Comparison of ENCODE assay signal across 1 cellular context in the genomic region with DNA sequence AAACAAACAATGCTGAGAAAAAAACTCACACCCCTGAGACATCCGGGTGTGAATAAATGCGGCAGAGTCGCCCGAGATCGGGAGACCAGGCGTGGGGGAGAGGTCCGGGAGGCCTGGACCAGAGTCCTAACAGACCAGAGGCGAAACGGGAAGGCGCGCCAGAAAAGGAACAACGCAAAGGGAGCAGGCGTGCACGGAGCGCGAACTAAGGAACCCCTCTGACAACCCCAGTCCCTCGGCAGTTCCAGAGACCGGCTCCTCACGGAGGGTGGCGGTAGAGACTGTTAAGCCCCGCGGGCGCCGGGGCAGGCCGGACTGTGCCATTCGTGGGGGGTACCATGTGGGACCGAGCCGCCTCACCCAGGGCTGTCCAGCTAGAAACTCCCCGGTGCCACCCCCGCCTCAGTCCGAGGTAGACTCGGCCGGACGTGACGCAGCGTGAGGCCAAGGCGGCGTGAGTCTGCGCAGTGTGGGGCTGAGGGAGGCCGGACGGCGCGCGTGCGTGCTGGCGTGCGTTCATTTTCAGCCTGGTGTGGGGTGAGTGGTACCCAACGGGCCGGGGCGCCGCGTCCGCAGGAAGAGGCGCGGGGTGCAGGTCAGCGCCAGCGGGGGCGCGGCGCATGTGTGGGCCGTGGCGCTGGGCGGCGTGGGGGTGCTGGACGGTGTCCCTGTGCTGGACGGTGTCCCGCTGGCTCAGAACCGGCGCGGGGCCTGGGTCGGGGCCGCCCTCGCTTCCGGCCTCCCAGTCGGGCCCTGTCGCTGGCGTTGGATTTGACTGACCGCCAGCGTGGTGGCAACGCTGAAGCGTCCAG.
TF ChIP-seq lines count a peak whose summit lies in the region.

A gene (plus strand): TSS at position 513 of the 812 bp plus-strand sequence. CDS start 1,075 bp downstream, outside the sequence.

TF ChIP-seq in HepG2, 621 proteins besides CTCF, POLR2A, EP300 and RAD21 (continued from another document):
- TF ChIP-seq, protein P1, sequence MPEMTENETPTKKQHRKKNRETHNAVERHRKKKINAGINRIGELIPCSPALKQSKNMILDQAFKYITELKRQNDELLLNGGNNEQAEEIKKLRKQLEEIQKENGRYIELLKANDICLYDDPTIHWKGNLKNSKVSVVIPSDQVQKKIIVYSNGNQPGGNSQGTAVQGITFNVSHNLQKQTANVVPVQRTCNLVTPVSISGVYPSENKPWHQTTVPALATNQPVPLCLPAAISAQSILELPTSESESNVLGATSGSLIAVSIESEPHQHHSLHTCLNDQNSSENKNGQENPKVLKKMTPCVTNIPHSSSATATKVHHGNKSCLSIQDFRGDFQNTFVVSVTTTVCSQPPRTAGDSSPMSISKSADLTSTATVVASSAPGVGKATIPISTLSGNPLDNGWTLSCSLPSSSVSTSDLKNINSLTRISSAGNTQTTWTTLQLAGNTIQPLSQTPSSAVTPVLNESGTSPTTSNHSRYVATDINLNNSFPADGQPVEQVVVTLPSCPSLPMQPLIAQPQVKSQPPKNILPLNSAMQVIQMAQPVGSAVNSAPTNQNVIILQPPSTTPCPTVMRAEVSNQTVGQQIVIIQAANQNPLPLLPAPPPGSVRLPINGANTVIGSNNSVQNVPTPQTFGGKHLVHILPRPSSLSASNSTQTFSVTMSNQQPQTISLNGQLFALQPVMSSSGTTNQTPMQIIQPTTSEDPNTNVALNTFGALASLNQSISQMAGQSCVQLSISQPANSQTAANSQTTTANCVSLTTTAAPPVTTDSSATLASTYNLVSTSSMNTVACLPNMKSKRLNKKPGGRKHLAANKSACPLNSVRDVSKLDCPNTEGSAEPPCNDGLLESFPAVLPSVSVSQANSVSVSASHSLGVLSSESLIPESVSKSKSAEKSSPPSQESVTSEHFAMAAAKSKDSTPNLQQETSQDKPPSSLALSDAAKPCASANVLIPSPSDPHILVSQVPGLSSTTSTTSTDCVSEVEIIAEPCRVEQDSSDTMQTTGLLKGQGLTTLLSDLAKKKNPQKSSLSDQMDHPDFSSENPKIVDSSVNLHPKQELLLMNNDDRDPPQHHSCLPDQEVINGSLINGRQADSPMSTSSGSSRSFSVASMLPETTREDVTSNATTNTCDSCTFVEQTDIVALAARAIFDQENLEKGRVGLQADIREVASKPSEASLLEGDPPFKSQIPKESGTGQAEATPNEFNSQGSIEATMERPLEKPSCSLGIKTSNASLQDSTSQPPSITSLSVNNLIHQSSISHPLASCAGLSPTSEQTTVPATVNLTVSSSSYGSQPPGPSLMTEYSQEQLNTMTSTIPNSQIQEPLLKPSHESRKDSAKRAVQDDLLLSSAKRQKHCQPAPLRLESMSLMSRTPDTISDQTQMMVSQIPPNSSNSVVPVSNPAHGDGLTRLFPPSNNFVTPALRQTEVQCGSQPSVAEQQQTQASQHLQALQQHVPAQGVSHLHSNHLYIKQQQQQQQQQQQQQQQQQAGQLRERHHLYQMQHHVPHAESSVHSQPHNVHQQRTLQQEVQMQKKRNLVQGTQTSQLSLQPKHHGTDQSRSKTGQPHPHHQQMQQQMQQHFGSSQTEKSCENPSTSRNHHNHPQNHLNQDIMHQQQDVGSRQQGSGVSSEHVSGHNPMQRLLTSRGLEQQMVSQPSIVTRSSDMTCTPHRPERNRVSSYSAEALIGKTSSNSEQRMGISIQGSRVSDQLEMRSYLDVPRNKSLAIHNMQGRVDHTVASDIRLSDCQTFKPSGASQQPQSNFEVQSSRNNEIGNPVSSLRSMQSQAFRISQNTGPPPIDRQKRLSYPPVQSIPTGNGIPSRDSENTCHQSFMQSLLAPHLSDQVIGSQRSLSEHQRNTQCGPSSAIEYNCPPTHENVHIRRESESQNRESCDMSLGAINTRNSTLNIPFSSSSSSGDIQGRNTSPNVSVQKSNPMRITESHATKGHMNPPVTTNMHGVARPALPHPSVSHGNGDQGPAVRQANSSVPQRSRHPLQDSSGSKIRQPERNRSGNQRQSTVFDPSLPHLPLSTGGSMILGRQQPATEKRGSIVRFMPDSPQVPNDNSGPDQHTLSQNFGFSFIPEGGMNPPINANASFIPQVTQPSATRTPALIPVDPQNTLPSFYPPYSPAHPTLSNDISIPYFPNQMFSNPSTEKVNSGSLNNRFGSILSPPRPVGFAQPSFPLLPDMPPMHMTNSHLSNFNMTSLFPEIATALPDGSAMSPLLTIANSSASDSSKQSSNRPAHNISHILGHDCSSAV (CRISPR knock-in tag; IDR thresholded peaks at IDR 0.05; ENCODE audit: borderline replicate concordance) = 0 out of 2 replicates have a peak, but pooled peaks have one; percentile 49
- TF ChIP-seq ZFP37 (CRISPR knock-in tag; IDR thresholded peaks at IDR 0.05; ENCODE audit: borderline replicate concordance) (no peak), NR3C1 (CRISPR knock-in tag; IDR thresholded peaks at IDR 0.05) (no peak), KMT2B (CRISPR knock-in tag; IDR thresholded peaks at IDR 0.05) (peak; percentile 90), KLF6 (CRISPR knock-in tag; IDR thresholded peaks at IDR 0.05) (peak; percentile 85), TCF12 (IDR thresholded peaks at IDR 0.05) (no peak), TCF12 (CRISPR knock-in tag; IDR thresholded peaks at IDR 0.05) (no peak; the same call in 1 of the 2 replicates), FOXJ3 (CRISPR knock-in tag; IDR thresholded peaks at IDR 0.05; ENCODE audit: borderline replicate concordance) (no peak), ZNF256 (CRISPR knock-in tag; conservative IDR thresholded peaks at IDR 0.05) (peak; percentile 20; the same call in 1 of the 2 replicates)
- TF ChIP-seq, protein P2, sequence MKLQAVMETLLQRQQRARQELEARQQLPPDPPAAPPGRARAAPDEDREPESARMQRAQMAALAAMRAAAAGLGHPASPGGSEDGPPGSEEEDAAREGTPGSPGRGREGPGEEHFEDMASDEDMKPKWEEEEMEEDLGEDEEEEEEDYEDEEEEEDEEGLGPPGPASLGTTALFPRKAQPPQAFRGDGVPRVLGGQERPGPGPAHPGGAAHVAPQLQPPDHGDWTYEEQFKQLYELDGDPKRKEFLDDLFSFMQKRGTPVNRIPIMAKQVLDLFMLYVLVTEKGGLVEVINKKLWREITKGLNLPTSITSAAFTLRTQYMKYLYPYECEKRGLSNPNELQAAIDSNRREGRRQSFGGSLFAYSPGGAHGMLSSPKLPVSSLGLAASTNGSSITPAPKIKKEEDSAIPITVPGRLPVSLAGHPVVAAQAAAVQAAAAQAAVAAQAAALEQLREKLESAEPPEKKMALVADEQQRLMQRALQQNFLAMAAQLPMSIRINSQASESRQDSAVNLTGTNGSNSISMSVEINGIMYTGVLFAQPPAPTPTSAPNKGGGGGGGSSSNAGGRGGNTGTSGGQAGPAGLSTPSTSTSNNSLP (IDR thresholded peaks at IDR 0.05; ENCODE audit: low read depth, low read length) = no peak; the same call in 1 of the 2 replicates
TF ChIP-seq in HepG2: peak in this region for 356.
